Comparison of ENCODE assay signal across 2 cellular contexts in the genomic region with DNA sequence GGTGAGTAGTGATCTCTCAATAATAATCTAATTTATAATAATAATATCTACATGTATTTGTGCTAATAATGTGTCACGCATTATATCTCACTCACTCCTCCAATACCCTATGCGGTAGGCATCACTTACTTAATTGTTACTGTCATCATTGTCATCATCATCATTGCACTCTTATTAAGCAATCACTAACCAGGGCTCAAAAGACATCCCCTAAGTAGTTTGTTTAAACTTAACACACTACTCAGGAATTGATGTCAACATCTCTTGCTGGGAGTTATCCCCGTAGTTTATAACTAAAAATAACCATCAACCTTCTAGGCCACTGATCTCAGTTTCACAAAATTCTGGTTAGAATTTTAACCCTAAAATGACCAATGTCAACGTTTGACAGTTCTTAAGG.
TF ChIP-seq lines count a peak whose summit lies in the region.

No MANE protein-coding gene starts in this region.

TF ChIP-seq in IMR-90, 13 proteins besides CTCF, POLR2A, EP300 and RAD21:
- peak; percentile 87 for TF ChIP-seq CEBPB (IDR thresholded peaks at IDR 0.05; ENCODE audit: low read depth, low read length)
- no peak for TF ChIP-seq BHLHE40 (IDR thresholded peaks at IDR 0.05; ENCODE audit: low read depth, low read length)

TF ChIP-seq in WTC11, 78 proteins besides CTCF, POLR2A, EP300 and RAD21:
- TF ChIP-seq NFYB (CRISPR knock-in tag; conservative IDR thresholded peaks at IDR 0.05; ENCODE audit: low read depth) (no peak), ZNF532 (CRISPR knock-in tag; IDR thresholded peaks at IDR 0.05; ENCODE audit: borderline replicate concordance) (no peak), SMAD3 (CRISPR knock-in tag; IDR thresholded peaks at IDR 0.05; ENCODE audit: borderline replicate concordance) (no peak)
- TF ChIP-seq, protein P1, sequence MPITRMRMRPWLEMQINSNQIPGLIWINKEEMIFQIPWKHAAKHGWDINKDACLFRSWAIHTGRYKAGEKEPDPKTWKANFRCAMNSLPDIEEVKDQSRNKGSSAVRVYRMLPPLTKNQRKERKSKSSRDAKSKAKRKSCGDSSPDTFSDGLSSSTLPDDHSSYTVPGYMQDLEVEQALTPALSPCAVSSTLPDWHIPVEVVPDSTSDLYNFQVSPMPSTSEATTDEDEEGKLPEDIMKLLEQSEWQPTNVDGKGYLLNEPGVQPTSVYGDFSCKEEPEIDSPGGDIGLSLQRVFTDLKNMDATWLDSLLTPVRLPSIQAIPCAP (CRISPR knock-in tag; IDR thresholded peaks at IDR 0.05), result no peak
